ENCODE assay signal across 23 cellular contexts in the genomic region with DNA sequence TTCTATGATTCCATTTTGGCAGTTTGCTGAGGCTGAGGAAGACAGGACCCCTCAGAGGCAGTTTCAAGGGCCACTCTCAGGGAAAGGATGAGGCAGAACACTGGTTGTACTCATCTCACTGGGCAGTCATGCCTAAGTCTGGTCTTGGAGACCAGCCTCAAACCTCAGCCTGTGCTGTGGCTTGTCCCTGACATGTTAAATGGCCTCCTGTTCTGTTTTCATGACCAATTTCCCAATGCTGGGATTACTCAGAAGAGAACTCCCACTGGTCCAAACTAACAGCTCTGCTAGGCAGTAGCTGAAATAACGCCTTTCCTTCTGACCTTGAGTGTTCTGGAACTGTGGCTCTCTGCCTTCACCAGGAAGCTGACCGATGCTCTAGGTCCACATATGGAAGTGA. TPM values are rescaled to one million over a fixed set of nuclear protein-coding genes. Genes with fewer than 3 reads are reported as not detected.
"Had no signal": no experiment of that assay in that cellular context is flagged by ENCODE, and none has a peak within 500 bp of the region (broad histone marks: within the 10 kb centered on the region; RNA-seq: fewer than 3 reads in every experiment).

No MANE protein-coding gene starts in this region.

- H3K27ac Mint-ChIP-seq: endodermal cell; immature natural killer cell; nephron; stimulated activated effector memory CD8-positive, alpha-beta T cell treated with anti-CD3 and anti-CD28 coated beads, Interleukin-12 subunit alpha, Interleukin-12 subunit beta, amount 100 ng/mL, for 72 hours had no signal

- H3K4me1 Mint-ChIP-seq: immature natural killer cell; naive B cell; nephron; stimulated activated effector memory CD8-positive, alpha-beta T cell treated with anti-CD3 and anti-CD28 coated beads, Interleukin-12 subunit alpha, Interleukin-12 subunit beta, amount 100 ng/mL, for 72 hours had no signal

- H3K36me3 Mint-ChIP-seq: immature natural killer cell; stimulated activated effector memory CD8-positive, alpha-beta T cell treated with anti-CD3 and anti-CD28 coated beads, Interleukin-12 subunit alpha, Interleukin-12 subunit beta, amount 100 ng/mL, for 72 hours had no signal

- H3K4me3 ChIP-seq: colonic mucosa, left ventricle myocardium inferior, lower lobe of right lung, smooth muscle cell, suprapubic skin, thyroid gland, upper lobe of left lung, uterus had no signal

- DNase-seq: colonic mucosa; effector CD4-positive, alpha-beta T cell; endodermal cell; foreskin fibroblast; immature natural killer cell; kidney; left cardiac atrium; left ventricle myocardium inferior; lower lobe of right lung; mesenchymal stem cell; naive B cell; stimulated activated CD4-positive, alpha-beta T cell treated with anti-CD3 and anti-CD28 coated beads, Interleukin-4, amount 100 ng/mL, for 1 hour; stimulated activated CD8-positive, alpha-beta memory T cell treated with anti-CD3 and anti-CD28 coated beads, Interleukin-4, amount 100 ng/mL, for 48 hours; stimulated activated naive CD8-positive, alpha-beta T cell treated with anti-CD3 and anti-CD28 coated beads, Interleukin-15, Interleukin-2, amounts not matched to agents 100 U/mL and 50 U/mL, for 24 hours; thyroid gland; upper lobe of left lung; uterus had no signal

- H3K9me3 Mint-ChIP-seq: immature natural killer cell; stimulated activated effector memory CD8-positive, alpha-beta T cell treated with anti-CD3 and anti-CD28 coated beads, Interleukin-12 subunit alpha, Interleukin-12 subunit beta, amount 100 ng/mL, for 72 hours had no signal

- H3K4me3 Mint-ChIP-seq: endodermal cell; immature natural killer cell; naive B cell; nephron; stimulated activated effector memory CD8-positive, alpha-beta T cell treated with anti-CD3 and anti-CD28 coated beads, Interleukin-12 subunit alpha, Interleukin-12 subunit beta, amount 100 ng/mL, for 72 hours had no signal

RNA-seq across cellular contexts. Expression of gene SPDYE4, which starts 8.4 kb away (rescaled TPM):
- polyA plus RNA-seq: endothelial cell of umbilical vein, esophagus, immature natural killer cell, smooth muscle cell had no signal

RNA-seq across cellular contexts. Expression of gene CCDC42, which starts 22.1 kb away (rescaled TPM):
- polyA plus RNA-seq: endothelial cell of umbilical vein, esophagus, immature natural killer cell had no signal

RNA-seq across cellular contexts. Expression of gene MFSD6L, which starts 32.4 kb away (rescaled TPM):
- polyA plus RNA-seq: endothelial cell of umbilical vein, immature natural killer cell, smooth muscle cell had no signal
